Comparison of ENCODE assay signal across 34 cellular contexts in genomic region chrX:12799118-12799517, GRCh38.
"Had no signal": no experiment of that assay in that cellular context is flagged by ENCODE, and none has a peak within 500 bp of the region (broad histone marks: within the 10 kb centered on the region; RNA-seq: fewer than 3 reads in every experiment).

No MANE protein-coding gene starts in this region.

- DNase-seq: activated B cell treated with CpG ODN at 0.5 μM for 24 hours; activated CD4-positive, alpha-beta memory T cell treated with anti-CD3 and anti-CD28 coated beads for 36 hours; activated CD4-positive, alpha-beta T cell treated with anti-CD3 and anti-CD28 coated beads for 4 hours; activated CD4-positive, alpha-beta T cell treated with anti-CD3 and anti-CD28 coated beads, Interleukin-2, amount 10 ng/mL, durations not matched to agents 24 days and 14 days; activated CD4-positive, alpha-beta T cell treated with anti-CD3 and anti-CD28 coated beads, Interleukin-2, amount 50 U/mL, for 1 hour; activated CD4-positive, alpha-beta T cell treated with anti-CD3 and anti-CD28 coated beads, Interleukin-2, amount 50 U/mL, for 4 hours; activated CD4-positive, CD25-positive, alpha-beta regulatory T cell treated with anti-CD3 and anti-CD28 coated beads, Interleukin-2, amount 50 U/mL, for 72 hours; activated CD8-positive, alpha-beta memory T cell treated with anti-CD3 and anti-CD28 coated beads, Interleukin-2, amount 50 U/mL, for 4 hours; activated CD8-positive, alpha-beta T cell treated with anti-CD3 and anti-CD28 coated beads for 36 hours; activated effector memory CD4-positive, alpha-beta T cell treated with anti-CD3 and anti-CD28 coated beads, Interleukin-2, amount 50 U/mL, for 16 hours; activated gamma-delta T cell treated with Interleukin-2 at 50 U/mL for 16 hours; activated naive CD4-positive, alpha-beta T cell; activated naive CD4-positive, alpha-beta T cell treated with anti-CD3 and anti-CD28 coated beads for 36 hours; activated naive CD4-positive, alpha-beta T cell treated with anti-CD3 and anti-CD28 coated beads, Interleukin-2, amount 50 U/mL, for 16 hours; activated naive CD8-positive, alpha-beta T cell treated with anti-CD3 and anti-CD28 coated beads for 36 hours; activated T-cell treated with anti-CD3 and anti-CD28 coated beads for 4 hours; activated T-cell treated with anti-CD3 and anti-CD28 coated beads, Interleukin-2, amount 50 U/mL, for 1 hour; activated T-cell treated with anti-CD3 and anti-CD28 coated beads, Interleukin-2, amount 50 U/mL, for 4 hours; activated T-cell treated with anti-CD3 and anti-CD28 coated beads, Interleukin-2, amount 50 U/mL, for 72 hours; adrenal gland; amniotic stem cell; aorta; body of pancreas; brain microvascular endothelial cell; central memory CD4-positive, alpha-beta T cell; T-helper 2 cell; T-helper 9 cell had no signal

- H3K4me1 Mint-ChIP-seq: activated B cell treated with CpG ODN at 0.5 μM for 24 hours; activated T-helper 17 cell treated with anti-CD3 and anti-CD28 coated beads, Interleukin-2, amount 50 U/mL, for 72 hours had no signal

- H3K9me3 Mint-ChIP-seq: activated B cell treated with CpG ODN at 0.5 μM for 24 hours; activated CD4-positive, alpha-beta memory T cell treated with anti-CD3 and anti-CD28 coated beads for 36 hours; activated CD4-positive, alpha-beta T cell treated with anti-CD3 and anti-CD28 coated beads, Interleukin-2, amount 10 ng/mL, durations not matched to agents 24 days and 14 days; activated CD8-positive, alpha-beta T cell treated with anti-CD3 and anti-CD28 coated beads for 36 hours; activated naive CD4-positive, alpha-beta T cell treated with anti-CD3 and anti-CD28 coated beads for 36 hours; activated naive CD4-positive, alpha-beta T cell treated with anti-CD3 and anti-CD28 coated beads, Interleukin-2, amount 50 U/mL, for 72 hours; activated naive CD8-positive, alpha-beta T cell treated with anti-CD3 and anti-CD28 coated beads for 36 hours; activated T-cell treated with anti-CD3 and anti-CD28 coated beads, Interleukin-2, amount 50 U/mL, for 4 hours; activated T-cell treated with anti-CD3 and anti-CD28 coated beads, Interleukin-2, amount 50 U/mL, for 72 hours; activated T-helper 1 cell treated with anti-CD3 and anti-CD28 coated beads, Interleukin-12 subunit alpha, Interleukin-12 subunit beta, Interleukin-2, Interleukin-4 antibody, amounts not matched to agents 30 ng/mL and 10 ng/mL and 1 ng/mL, durations not matched to agents 14 hours and 24 hours and 36 hours; activated T-helper 17 cell treated with anti-CD3 and anti-CD28 coated beads, Interleukin-2, amount 50 U/mL, for 72 hours; T-helper 2 cell treated with Interferon-gamma antibody and Interleukin-4, amounts not matched to agents 5 μg/mL and 100 μg/mL, for 36 hours had no signal

- H3K27ac ChIP-seq: adrenal gland, body of pancreas, brain microvascular endothelial cell, breast epithelium, VCaP had no signal

- H3K4me1 ChIP-seq: adrenal gland, body of pancreas, breast epithelium had no signal

- H3K27ac Mint-ChIP-seq: activated B cell treated with CpG ODN at 0.5 μM for 24 hours; activated CD4-positive, alpha-beta memory T cell treated with anti-CD3 and anti-CD28 coated beads for 36 hours; activated CD4-positive, alpha-beta T cell treated with anti-CD3 and anti-CD28 coated beads, Interleukin-2, amount 10 ng/mL, durations not matched to agents 24 days and 14 days; activated naive CD4-positive, alpha-beta T cell treated with anti-CD3 and anti-CD28 coated beads for 36 hours; activated naive CD4-positive, alpha-beta T cell treated with anti-CD3 and anti-CD28 coated beads, Interleukin-2, amount 50 U/mL, for 72 hours; activated naive CD8-positive, alpha-beta T cell treated with anti-CD3 and anti-CD28 coated beads for 36 hours; activated T-cell treated with anti-CD3 and anti-CD28 coated beads, Interleukin-2, amount 50 U/mL, for 72 hours; activated T-helper 1 cell treated with anti-CD3 and anti-CD28 coated beads, Interleukin-12 subunit alpha, Interleukin-12 subunit beta, Interleukin-2, Interleukin-4 antibody, amounts not matched to agents 30 ng/mL and 10 ng/mL and 1 ng/mL, durations not matched to agents 14 hours and 24 hours and 36 hours; activated T-helper 17 cell treated with anti-CD3 and anti-CD28 coated beads, Interleukin-2, amount 50 U/mL, for 72 hours; T-helper 2 cell treated with Interferon-gamma antibody and Interleukin-4, amounts not matched to agents 5 μg/mL and 100 μg/mL, for 36 hours had no signal

- H3K36me3 ChIP-seq: adrenal gland, brain microvascular endothelial cell, breast epithelium had no signal

- ATAC-seq: activated CD8-positive, alpha-beta T cell treated with anti-CD3 and anti-CD28 coated beads for 36 hours; activated naive CD4-positive, alpha-beta T cell treated with anti-CD3 and anti-CD28 coated beads, Interleukin-2, amount 50 U/mL, for 72 hours; activated T-cell treated with anti-CD3 and anti-CD28 coated beads, Interleukin-2, amount 50 U/mL, for 4 hours; activated T-cell treated with anti-CD3 and anti-CD28 coated beads, Interleukin-2, amount 50 U/mL, for 72 hours; activated T-helper 17 cell treated with anti-CD3 and anti-CD28 coated beads, Interleukin-2, amount 50 U/mL, for 72 hours; body of pancreas had no signal

- H3K27me3 ChIP-seq: body of pancreas, brain microvascular endothelial cell had no signal

- H3K27me3 Mint-ChIP-seq: activated B cell treated with CpG ODN at 0.5 μM for 24 hours; activated CD4-positive, alpha-beta memory T cell treated with anti-CD3 and anti-CD28 coated beads for 36 hours; activated CD4-positive, alpha-beta T cell treated with anti-CD3 and anti-CD28 coated beads, Interleukin-2, amount 10 ng/mL, durations not matched to agents 24 days and 14 days; activated CD8-positive, alpha-beta T cell treated with anti-CD3 and anti-CD28 coated beads for 36 hours; activated naive CD8-positive, alpha-beta T cell treated with anti-CD3 and anti-CD28 coated beads for 36 hours; activated T-helper 17 cell treated with anti-CD3 and anti-CD28 coated beads, Interleukin-2, amount 50 U/mL, for 72 hours had no signal

- H3K4me3 Mint-ChIP-seq: activated B cell treated with CpG ODN at 0.5 μM for 24 hours; activated CD4-positive, alpha-beta memory T cell treated with anti-CD3 and anti-CD28 coated beads for 36 hours; activated CD4-positive, alpha-beta T cell treated with anti-CD3 and anti-CD28 coated beads, Interleukin-2, amount 10 ng/mL, durations not matched to agents 24 days and 14 days; activated CD8-positive, alpha-beta T cell treated with anti-CD3 and anti-CD28 coated beads for 36 hours; activated naive CD4-positive, alpha-beta T cell treated with anti-CD3 and anti-CD28 coated beads for 36 hours; activated naive CD8-positive, alpha-beta T cell treated with anti-CD3 and anti-CD28 coated beads for 36 hours; activated T-cell treated with anti-CD3 and anti-CD28 coated beads, Interleukin-2, amount 50 U/mL, for 4 hours; activated T-cell treated with anti-CD3 and anti-CD28 coated beads, Interleukin-2, amount 50 U/mL, for 72 hours; activated T-helper 1 cell treated with anti-CD3 and anti-CD28 coated beads, Interleukin-12 subunit alpha, Interleukin-12 subunit beta, Interleukin-2, Interleukin-4 antibody, amounts not matched to agents 30 ng/mL and 10 ng/mL and 1 ng/mL, durations not matched to agents 14 hours and 24 hours and 36 hours; activated T-helper 17 cell treated with anti-CD3 and anti-CD28 coated beads, Interleukin-2, amount 50 U/mL, for 72 hours; T-helper 2 cell treated with Interferon-gamma antibody and Interleukin-4, amounts not matched to agents 5 μg/mL and 100 μg/mL, for 36 hours had no signal

- FAIRE-seq: TTC549 had no signal

- H3K9me3 ChIP-seq: adrenal gland, body of pancreas had no signal

- H3K4me3 ChIP-seq: adrenal gland, body of pancreas, breast epithelium had no signal
